ENCODE assay signal across 1 cellular context in genomic region chr18:34640273-34640672, GRCh38.
TF ChIP-seq lines count a peak whose summit lies in the region.

No MANE protein-coding gene starts in this region.

TF ChIP-seq in WTC11, 78 proteins besides CTCF, POLR2A, EP300 and RAD21 (continued from another document):
- TF ChIP-seq ZNF281 (CRISPR knock-in tag; IDR thresholded peaks at IDR 0.05) (no peak), SMAD4 (CRISPR knock-in tag; IDR thresholded peaks at IDR 0.05) (no peak), HMGXB4 (CRISPR knock-in tag; IDR thresholded peaks at IDR 0.05) (no peak), SOX15 (CRISPR knock-in tag; IDR thresholded peaks at IDR 0.05) (no peak), ATF1 (CRISPR knock-in tag; IDR thresholded peaks at IDR 0.05) (no peak), ZBTB21 (CRISPR knock-in tag; IDR thresholded peaks at IDR 0.05; ENCODE audit: borderline replicate concordance) (no peak)
- TF ChIP-seq, protein P1, sequence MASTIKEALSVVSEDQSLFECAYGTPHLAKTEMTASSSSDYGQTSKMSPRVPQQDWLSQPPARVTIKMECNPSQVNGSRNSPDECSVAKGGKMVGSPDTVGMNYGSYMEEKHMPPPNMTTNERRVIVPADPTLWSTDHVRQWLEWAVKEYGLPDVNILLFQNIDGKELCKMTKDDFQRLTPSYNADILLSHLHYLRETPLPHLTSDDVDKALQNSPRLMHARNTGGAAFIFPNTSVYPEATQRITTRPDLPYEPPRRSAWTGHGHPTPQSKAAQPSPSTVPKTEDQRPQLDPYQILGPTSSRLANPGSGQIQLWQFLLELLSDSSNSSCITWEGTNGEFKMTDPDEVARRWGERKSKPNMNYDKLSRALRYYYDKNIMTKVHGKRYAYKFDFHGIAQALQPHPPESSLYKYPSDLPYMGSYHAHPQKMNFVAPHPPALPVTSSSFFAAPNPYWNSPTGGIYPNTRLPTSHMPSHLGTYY (CRISPR knock-in tag; IDR thresholded peaks at IDR 0.05): no peak
